8 cellular contexts compared by ENCODE assay signal in genomic region chrX:31099536-31100090, GRCh38. TPM values are rescaled to one million over a fixed set of nuclear protein-coding genes. Genes with fewer than 3 reads are reported as not detected.
A peak's percentile ranks its signal among the peaks of the same experiment; 100 is the strongest.
DNase-seq lines count a peak whose midpoint lies in the region; ATAC-seq, FAIRE-seq and TF ChIP-seq lines count a peak whose summit lies in the region.

No MANE protein-coding gene starts in this region.

- no peaks in the 10 kb centered on the region; the same call in 2 of the 3 replicates for H3K9me3 ChIP-seq in GM12878 (replicated peaks; ENCODE audit: control insufficient read depth, insufficient read depth, low read length)

- POLR2A ChIA-PET in GM12878 (lab: Charles Lee): interaction anchor here (1.0 to 1.3 kb wide), 2 partner anchors 37 to 74 kb away, joined by 3 to 4 read pairs; no protein-coding TSS in a partner anchor

- no peak for FAIRE-seq in GM12878 (lab: Jason Lieb, UNC)

- H4K20me1 ChIP-seq in GM12878 (ENCODE audit: control insufficient read depth, insufficient read depth): no peaks in the 10 kb centered on the region

- TF ChIP-seq CTCF in GM12878 (IDR thresholded peaks at IDR 0.05 in 2 of 3, conservative IDR thresholded peaks at IDR 0.05 in 1 of 3; ENCODE audit: control insufficient read depth in 2 of 3, extremely low read depth in 1 of 3, insufficient read depth in 1 of 3, low read depth in 3 of 3, low read length in 3 of 3): no peak

- in situ Hi-C loops in GM12878 (cut with MboI): no loop called here

- H3K9ac ChIP-seq in GM12878 (ENCODE audit: control insufficient read depth, insufficient read depth, low read length): no peak overlapping the region

- no peak overlapping the region for H3K4me3 ChIP-seq in GM12878

- H3K79me2 ChIP-seq in GM12878 (ENCODE audit: control insufficient read depth, insufficient read depth, low read length): no peaks in the 10 kb centered on the region

- peak; percentile 64 to 78 for TF ChIP-seq EP300 in GM12878 (IDR thresholded peaks at IDR 0.05; ENCODE audit: borderline replicate concordance in 1 of 2, control insufficient read depth in 1 of 2, low read depth in 2 of 2, low read length in 2 of 2)

- CTCF ChIA-PET in GM12878 (lab: Yijun Ruan, JAX): interaction anchor here (0.8 to 3.0 kb wide), 3 partner anchors 38 to 114 kb away, joined by 3 to 14 read pairs (median 5); no protein-coding TSS in a partner anchor

- SMC1A ChIA-PET in GM12878 (lab: Charles Lee; ENCODE audit: uncharacterized antibody, unreplicated experiment): interaction anchor here (0.5 to 2.3 kb wide), 15 partner anchors 12 to 133 kb away, joined by 3 to 17 read pairs (median 3); no protein-coding TSS in a partner anchor

- RAD21 ChIA-PET in GM12878 (lab: Charles Lee; ENCODE audit: unreplicated experiment): interaction anchor here (0.9 to 1.7 kb wide), 6 partner anchors 29 to 172 kb away, joined by 3 to 7 read pairs (median 5); no protein-coding TSS in a partner anchor

- no TSS peak for BruUV-seq in GM12878 (replicated peaks; lab: Mats Ljungman, UMichigan)

- ATAC-seq in GM18511 (IDR thresholded peaks at IDR 0.05; ENCODE audit: unreplicated experiment) (peak; percentile 84), GM21367 (IDR thresholded peaks at IDR 0.05; ENCODE audit: unreplicated experiment) (peak; percentile 77), HG03432 (IDR thresholded peaks at IDR 0.05; ENCODE audit: unreplicated experiment) (peak; percentile 84), GM12878 (peak; percentile 93)

- no peaks in the 10 kb centered on the region for H3K27me3 ChIP-seq in GM12878 (replicated peaks in 1 of 2; ENCODE audit: control insufficient read depth in 2 of 2, insufficient read depth in 2 of 2, low read length in 1 of 2)

- no peak for TF ChIP-seq POLR2A in GM12878 (IDR thresholded peaks at IDR 0.05; ENCODE audit: low read depth, low read length)

- peaks cover 14% of the 10 kb centered on the region; the same call in 1 of the 2 replicates for H3K4me1 ChIP-seq in GM12878 (ENCODE audit: control insufficient read depth, insufficient read depth, low read length)

- 0% methylated on average over 2 of the region's 2 CpGs for WGBS in GM12878 (ENCODE audit: insufficient coverage, insufficient replicate concordance, low lambda C conversion rate, missing lambda C conversion rate)

- no peak overlapping the region; the same call in 1 of the 2 replicates for H3K4me2 ChIP-seq in GM12878 (ENCODE audit: control insufficient read depth, insufficient read depth)

- intact Hi-C loops in GM12878 (cut with micrococcal nuclease; ENCODE audit: unreplicated experiment): loop anchor here (1.0 to 5.0 kb wide), 4 partner anchors 37 to 118 kb away; no protein-coding TSS in a partner anchor

- peak overlapping the region; percentile 54 for H3K27ac ChIP-seq in GM12878 (ENCODE audit: control insufficient read depth, insufficient read depth)

- no peak overlapping the region for H2AFZ ChIP-seq in GM12878 (ENCODE audit: control insufficient read depth, low read depth, low read length)

- no peaks in the 10 kb centered on the region for H3K36me3 ChIP-seq in GM12878 (ENCODE audit: control insufficient read depth in 2 of 2, insufficient read depth in 2 of 2, low read length in 1 of 2)

- DNase-seq in GM12878 (ENCODE audit: low read depth, low spot score): peak; percentile 77
- DNase-seq in LoVo (ENCODE audit: low spot score): no peak
- no peak for DNase-seq in RKO (ENCODE audit: low spot score)
- no peak for DNase-seq in DMS79 (lab: John Stamatoyannopoulos, UW)
- no peak for DNase-seq in NCI-H1694 (lab: John Stamatoyannopoulos, UW)

- TF ChIP-seq RAD21 in GM12878 (IDR thresholded peaks at IDR 0.05; ENCODE audit: insufficient read depth, low read depth, low read length): 0 out of 2 replicates have a peak, but pooled peaks have one; percentile 7

TF ChIP-seq in GM12878, 131 proteins besides CTCF, POLR2A, EP300 and RAD21 (continues in another document):
- TF ChIP-seq TBL1XR1 (IDR thresholded peaks at IDR 0.05; ENCODE audit: low read depth, low read length): no peak
- peak; percentile 45; the same call in 1 of the 3 replicates for TF ChIP-seq POU2F2 (IDR thresholded peaks at IDR 0.05; ENCODE audit: borderline replicate concordance, low read depth, low read length)
- TF ChIP-seq JUNB (IDR thresholded peaks at IDR 0.05): peak; percentile 63
- peak; percentile 40; the same call in 1 of the 2 replicates for TF ChIP-seq CREM (IDR thresholded peaks at IDR 0.05; ENCODE audit: low read depth)
- peak; percentile 52 for TF ChIP-seq BCL3 (IDR thresholded peaks at IDR 0.05; ENCODE audit: borderline replicate concordance, insufficient read depth, low read depth, low read length, poor library complexity, severe bottlenecking)
- TF ChIP-seq ATF7 (IDR thresholded peaks at IDR 0.05; ENCODE audit: low read depth): peak; percentile 74
- peak; percentile 81 for TF ChIP-seq DPF2 (IDR thresholded peaks at IDR 0.05)
- peak; percentile 90 for TF ChIP-seq IKZF1 (conservative IDR thresholded peaks at IDR 0.05)
- TF ChIP-seq NBN (IDR thresholded peaks at IDR 0.05): peak; percentile 77
- TF ChIP-seq STAT1 (conservative IDR thresholded peaks at IDR 0.05): no peak
- peak; percentile 65; the same call in 1 of the 2 replicates for TF ChIP-seq BMI1 (IDR thresholded peaks at IDR 0.05; ENCODE audit: borderline replicate concordance)
- no peak for TF ChIP-seq EGR1 (IDR thresholded peaks at IDR 0.05; ENCODE audit: borderline replicate concordance in 1 of 2, low read depth in 2 of 2, low read length in 2 of 2)
- TF ChIP-seq FOXM1 (IDR thresholded peaks at IDR 0.05; ENCODE audit: low read depth, low read length): peak; percentile 40; the same call in 1 of the 2 replicates
- TF ChIP-seq FOS (IDR thresholded peaks at IDR 0.05; ENCODE audit: borderline replicate concordance, extremely low read depth, insufficient read length): no peak
- TF ChIP-seq MEF2A (IDR thresholded peaks at IDR 0.05; ENCODE audit: insufficient read depth, low read depth, low read length): no peak
- TF ChIP-seq BHLHE40 (IDR thresholded peaks at IDR 0.05; ENCODE audit: borderline replicate concordance in 1 of 2, low read depth in 2 of 2, low read length in 1 of 2): peak; percentile 12 to 63; a peak in 3 of 4 replicates
- no peak for TF ChIP-seq ZNF592 (IDR thresholded peaks at IDR 0.05)
- TF ChIP-seq NFIC (IDR thresholded peaks at IDR 0.05; ENCODE audit: low read depth, low read length): peak; percentile 73
- TF ChIP-seq MEF2B (IDR thresholded peaks at IDR 0.05; ENCODE audit: partially characterized antibody, poor library complexity, severe bottlenecking): peak; percentile 81

RNA-seq across cellular contexts. Expression of gene FTHL17, which starts 27.8 kb away (rescaled TPM):
- total RNA-seq in GM12878 (2013; cell fraction: nucleolus; rRNA removed): not detected in 2 replicates
- total RNA-seq in GM12878 (2014; rRNA removed) (not detected in 2 replicates), GM12878 (2014; rRNA removed; fragmentation: Illumina TruSeq; extraction: Trizol) (not detected in 2 replicates), GM12878 (2021) (not detected in 2 replicates)
- not detected for polyA plus RNA-seq in GM12878 (2011; ENCODE audit: low read depth)
- polyA plus RNA-seq in GM12878 (2011; rRNA removed) (not detected in 2 replicates), GM12878 (2014; fragmentation: Illumina TruSeq; extraction: Trizol) (not detected in 2 replicates), GM12878 (2014; fragmentation: Nextera tagmentation; extraction: Ambion mirVana) (not detected), GM12878 (2014; rRNA removed) (not detected in 2 replicates), GM12878 (2016; fragmentation: Nextera tagmentation; extraction: Ambion mirVana) (not detected)
- not detected in 2 replicates for polyA plus RNA-seq in GM12878 (2011; cell fraction: cytosol; rRNA removed)
- not detected in 2 replicates for polyA plus RNA-seq in GM12878 (2011; cell fraction: nucleus; rRNA removed)
- polyA plus RNA-seq in GM12878 (2012): not detected in 2 replicates
- not detected in 2 replicates for polyA minus RNA-seq in GM12878 (2011; rRNA and poly(A)+ RNA removed)
- not detected in 2 replicates for polyA minus RNA-seq in GM12878 (2011; cell fraction: cytosol; rRNA and poly(A)+ RNA removed)
- not detected in 2 replicates for polyA minus RNA-seq in GM12878 (2011; cell fraction: nucleus; rRNA and poly(A)+ RNA removed)
